ENCODE assay signal across 1 cellular context in the genomic region with DNA sequence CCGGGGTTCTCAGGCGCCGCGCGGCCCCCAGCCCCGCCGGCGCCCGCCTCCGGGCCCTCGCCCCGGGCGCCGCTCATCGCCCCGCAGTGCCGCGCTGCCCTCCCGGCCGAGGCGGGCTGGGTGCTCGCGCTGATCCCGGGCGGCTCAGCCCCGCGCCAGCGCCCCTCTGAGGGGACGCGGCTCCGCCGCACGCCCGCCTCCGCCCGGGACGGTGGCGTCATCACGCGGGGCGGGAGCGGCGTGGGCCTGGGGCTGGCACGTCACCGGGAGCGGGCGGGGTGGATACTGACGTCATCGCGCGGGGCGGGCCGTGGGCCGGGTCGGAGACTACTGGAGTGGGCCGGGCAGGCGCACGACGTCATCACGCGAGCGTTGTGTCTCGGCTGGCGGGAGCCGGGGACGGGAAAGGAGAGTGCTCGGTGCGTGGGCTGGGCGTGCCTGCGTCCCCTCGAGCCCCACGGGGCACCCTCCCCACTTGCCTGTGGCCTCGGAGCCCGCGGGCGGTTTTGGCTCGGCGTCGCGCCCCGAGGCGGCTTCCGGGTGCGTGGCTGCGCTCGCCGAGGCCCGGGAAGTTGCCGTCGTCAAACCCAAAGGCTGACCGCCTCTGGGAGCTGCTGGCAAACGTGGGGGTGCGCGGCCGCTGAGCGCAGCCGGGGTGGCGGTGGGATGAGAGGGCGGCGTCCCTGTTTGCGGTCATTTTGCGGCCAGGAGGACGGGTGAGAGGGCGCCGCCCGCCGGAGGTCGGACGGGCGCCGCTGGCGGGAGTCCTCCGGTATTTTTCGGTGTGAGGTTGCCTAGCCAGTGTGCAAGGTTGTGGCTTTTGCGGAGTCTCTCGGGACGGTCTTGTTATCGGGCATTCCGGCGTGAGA.
TF ChIP-seq lines count a peak whose summit lies in the region.

A gene with protein sequence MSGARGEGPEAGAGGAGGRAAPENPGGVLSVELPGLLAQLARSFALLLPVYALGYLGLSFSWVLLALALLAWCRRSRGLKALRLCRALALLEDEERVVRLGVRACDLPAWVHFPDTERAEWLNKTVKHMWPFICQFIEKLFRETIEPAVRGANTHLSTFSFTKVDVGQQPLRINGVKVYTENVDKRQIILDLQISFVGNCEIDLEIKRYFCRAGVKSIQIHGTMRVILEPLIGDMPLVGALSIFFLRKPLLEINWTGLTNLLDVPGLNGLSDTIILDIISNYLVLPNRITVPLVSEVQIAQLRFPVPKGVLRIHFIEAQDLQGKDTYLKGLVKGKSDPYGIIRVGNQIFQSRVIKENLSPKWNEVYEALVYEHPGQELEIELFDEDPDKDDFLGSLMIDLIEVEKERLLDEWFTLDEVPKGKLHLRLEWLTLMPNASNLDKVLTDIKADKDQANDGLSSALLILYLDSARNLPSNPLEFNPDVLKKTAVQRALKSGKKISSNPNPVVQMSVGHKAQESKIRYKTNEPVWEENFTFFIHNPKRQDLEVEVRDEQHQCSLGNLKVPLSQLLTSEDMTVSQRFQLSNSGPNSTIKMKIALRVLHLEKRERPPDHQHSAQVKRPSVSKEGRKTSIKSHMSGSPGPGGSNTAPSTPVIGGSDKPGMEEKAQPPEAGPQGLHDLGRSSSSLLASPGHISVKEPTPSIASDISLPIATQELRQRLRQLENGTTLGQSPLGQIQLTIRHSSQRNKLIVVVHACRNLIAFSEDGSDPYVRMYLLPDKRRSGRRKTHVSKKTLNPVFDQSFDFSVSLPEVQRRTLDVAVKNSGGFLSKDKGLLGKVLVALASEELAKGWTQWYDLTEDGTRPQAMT (minus strand): TSS at position 168 of the 869 bp plus-strand sequence. CDS start 91 bp downstream, at position 77.

TF ChIP-seq in Ishikawa, 13 proteins besides CTCF, POLR2A, EP300 and RAD21 (continued from another document):
- TF ChIP-seq, protein P1, sequence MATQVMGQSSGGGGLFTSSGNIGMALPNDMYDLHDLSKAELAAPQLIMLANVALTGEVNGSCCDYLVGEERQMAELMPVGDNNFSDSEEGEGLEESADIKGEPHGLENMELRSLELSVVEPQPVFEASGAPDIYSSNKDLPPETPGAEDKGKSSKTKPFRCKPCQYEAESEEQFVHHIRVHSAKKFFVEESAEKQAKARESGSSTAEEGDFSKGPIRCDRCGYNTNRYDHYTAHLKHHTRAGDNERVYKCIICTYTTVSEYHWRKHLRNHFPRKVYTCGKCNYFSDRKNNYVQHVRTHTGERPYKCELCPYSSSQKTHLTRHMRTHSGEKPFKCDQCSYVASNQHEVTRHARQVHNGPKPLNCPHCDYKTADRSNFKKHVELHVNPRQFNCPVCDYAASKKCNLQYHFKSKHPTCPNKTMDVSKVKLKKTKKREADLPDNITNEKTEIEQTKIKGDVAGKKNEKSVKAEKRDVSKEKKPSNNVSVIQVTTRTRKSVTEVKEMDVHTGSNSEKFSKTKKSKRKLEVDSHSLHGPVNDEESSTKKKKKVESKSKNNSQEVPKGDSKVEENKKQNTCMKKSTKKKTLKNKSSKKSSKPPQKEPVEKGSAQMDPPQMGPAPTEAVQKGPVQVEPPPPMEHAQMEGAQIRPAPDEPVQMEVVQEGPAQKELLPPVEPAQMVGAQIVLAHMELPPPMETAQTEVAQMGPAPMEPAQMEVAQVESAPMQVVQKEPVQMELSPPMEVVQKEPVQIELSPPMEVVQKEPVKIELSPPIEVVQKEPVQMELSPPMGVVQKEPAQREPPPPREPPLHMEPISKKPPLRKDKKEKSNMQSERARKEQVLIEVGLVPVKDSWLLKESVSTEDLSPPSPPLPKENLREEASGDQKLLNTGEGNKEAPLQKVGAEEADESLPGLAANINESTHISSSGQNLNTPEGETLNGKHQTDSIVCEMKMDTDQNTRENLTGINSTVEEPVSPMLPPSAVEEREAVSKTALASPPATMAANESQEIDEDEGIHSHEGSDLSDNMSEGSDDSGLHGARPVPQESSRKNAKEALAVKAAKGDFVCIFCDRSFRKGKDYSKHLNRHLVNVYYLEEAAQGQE (IDR thresholded peaks at IDR 0.05; ENCODE audit: low read depth): no peak
- TF ChIP-seq NFIC (IDR thresholded peaks at IDR 0.05) (no peak), CREB1 (IDR thresholded peaks at IDR 0.05; ENCODE audit: low read depth) (peak; percentile 95), ZBTB7A (IDR thresholded peaks at IDR 0.05; ENCODE audit: low read depth) (no peak), CEBPB (IDR thresholded peaks at IDR 0.05) (no peak), YY1 (IDR thresholded peaks at IDR 0.05; ENCODE audit: low read depth) (0 out of 2 replicates have a peak, but pooled peaks have one; percentile 14), TAF1 (IDR thresholded peaks at IDR 0.05; ENCODE audit: low read depth) (peak; percentile 77), TCF12 (IDR thresholded peaks at IDR 0.05; ENCODE audit: low read depth) (peak; percentile 43; the same call in 1 of the 2 replicates)
- TF ChIP-seq, protein P2, sequence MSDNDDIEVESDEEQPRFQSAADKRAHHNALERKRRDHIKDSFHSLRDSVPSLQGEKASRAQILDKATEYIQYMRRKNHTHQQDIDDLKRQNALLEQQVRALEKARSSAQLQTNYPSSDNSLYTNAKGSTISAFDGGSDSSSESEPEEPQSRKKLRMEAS (IDR thresholded peaks at IDR 0.05): peak; percentile 88
- TF ChIP-seq, protein P3, sequence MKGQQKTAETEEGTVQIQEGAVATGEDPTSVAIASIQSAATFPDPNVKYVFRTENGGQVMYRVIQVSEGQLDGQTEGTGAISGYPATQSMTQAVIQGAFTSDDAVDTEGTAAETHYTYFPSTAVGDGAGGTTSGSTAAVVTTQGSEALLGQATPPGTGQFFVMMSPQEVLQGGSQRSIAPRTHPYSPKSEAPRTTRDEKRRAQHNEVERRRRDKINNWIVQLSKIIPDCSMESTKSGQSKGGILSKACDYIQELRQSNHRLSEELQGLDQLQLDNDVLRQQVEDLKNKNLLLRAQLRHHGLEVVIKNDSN (IDR thresholded peaks at IDR 0.05): peak; percentile 27; the same call in 1 of the 2 replicates
